1 cellular context compared by ENCODE assay signal in the genomic region with DNA sequence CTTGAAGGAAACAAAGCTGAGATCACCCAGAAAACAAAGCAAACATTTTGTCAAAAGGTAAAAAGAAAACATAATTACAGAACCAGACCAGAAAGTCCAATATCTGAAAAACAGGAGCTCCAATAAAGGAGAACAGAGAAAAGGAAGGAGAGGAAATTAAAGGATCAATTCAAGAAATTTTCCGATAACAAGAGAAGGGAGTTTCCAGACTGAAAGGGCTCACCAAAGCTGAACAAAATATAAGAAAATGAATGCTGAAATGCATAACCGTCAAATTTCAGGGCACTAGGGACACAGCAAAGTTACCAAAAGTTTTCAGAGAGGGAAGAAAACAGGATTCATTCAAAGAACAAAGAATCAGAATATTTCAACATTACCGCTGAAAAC.
TF ChIP-seq lines count a peak whose summit lies in the region.

No MANE protein-coding gene starts in this region.

TF ChIP-seq in HepG2, 621 proteins besides CTCF, POLR2A, EP300 and RAD21 (continued from another document):
- TF ChIP-seq, protein P1, sequence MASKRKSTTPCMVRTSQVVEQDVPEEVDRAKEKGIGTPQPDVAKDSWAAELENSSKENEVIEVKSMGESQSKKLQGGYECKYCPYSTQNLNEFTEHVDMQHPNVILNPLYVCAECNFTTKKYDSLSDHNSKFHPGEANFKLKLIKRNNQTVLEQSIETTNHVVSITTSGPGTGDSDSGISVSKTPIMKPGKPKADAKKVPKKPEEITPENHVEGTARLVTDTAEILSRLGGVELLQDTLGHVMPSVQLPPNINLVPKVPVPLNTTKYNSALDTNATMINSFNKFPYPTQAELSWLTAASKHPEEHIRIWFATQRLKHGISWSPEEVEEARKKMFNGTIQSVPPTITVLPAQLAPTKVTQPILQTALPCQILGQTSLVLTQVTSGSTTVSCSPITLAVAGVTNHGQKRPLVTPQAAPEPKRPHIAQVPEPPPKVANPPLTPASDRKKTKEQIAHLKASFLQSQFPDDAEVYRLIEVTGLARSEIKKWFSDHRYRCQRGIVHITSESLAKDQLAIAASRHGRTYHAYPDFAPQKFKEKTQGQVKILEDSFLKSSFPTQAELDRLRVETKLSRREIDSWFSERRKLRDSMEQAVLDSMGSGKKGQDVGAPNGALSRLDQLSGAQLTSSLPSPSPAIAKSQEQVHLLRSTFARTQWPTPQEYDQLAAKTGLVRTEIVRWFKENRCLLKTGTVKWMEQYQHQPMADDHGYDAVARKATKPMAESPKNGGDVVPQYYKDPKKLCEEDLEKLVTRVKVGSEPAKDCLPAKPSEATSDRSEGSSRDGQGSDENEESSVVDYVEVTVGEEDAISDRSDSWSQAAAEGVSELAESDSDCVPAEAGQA (IDR thresholded peaks at IDR 0.05; ENCODE audit: low read depth): no peak
- TF ChIP-seq, protein P1 (CRISPR knock-in tag; IDR thresholded peaks at IDR 0.05; ENCODE audit: borderline replicate concordance): no peak
- 0 out of 2 replicates have a peak, but pooled peaks have one; percentile 18 for TF ChIP-seq NFIC (IDR thresholded peaks at IDR 0.05; ENCODE audit: low read length)
